ENCODE assay signal across 11 cellular contexts in genomic region chr6:32223258-32224235, GRCh38. TPM values are rescaled to one million over a fixed set of nuclear protein-coding genes. Genes with fewer than 3 reads are reported as not detected.
DNase-seq lines count a peak whose midpoint lies in the region; ATAC-seq and TF ChIP-seq lines count a peak whose summit lies in the region.
"Had no signal": no experiment of that assay in that cellular context is flagged by ENCODE, and none has a peak within 500 bp of the region (broad histone marks: within the 10 kb centered on the region; RNA-seq: fewer than 3 reads in every experiment).

Gene NOTCH4 (minus strand): TSS chr6:32224067. CDS start chr6:32223928, 139 bp downstream.

- H3K4me3 ChIP-seq in Peyer's patch (peak within 1 kb of the TSS in 1 of 4 donors; percentile 3), mesodermal cell (ENCODE audit: extremely low read depth, insufficient read depth, low read length, poor library complexity, severe bottlenecking) (peak within 1 kb of the TSS; percentile 9), testis (no peak within 1 kb of the TSS)

- 60 to 65% methylated on average over 9 to 17 of the region's 20 CpGs for WGBS in mesodermal cell (ENCODE audit: insufficient coverage in 2 of 2), 2 experiments
- 65 to 68% methylated on average over 19 to 20 of the region's 20 CpGs for WGBS in testis, 2 donors

- H3K9me3 ChIP-seq in Peyer's patch, result no peaks in the 10 kb centered on the region
- H3K9me3 ChIP-seq in mesodermal cell (ENCODE audit: control insufficient read depth, low read length), result no peaks in the 10 kb centered on the region
- H3K9me3 ChIP-seq in testis, result no peaks in the 10 kb centered on the region

- H3K27me3 ChIP-seq in Peyer's patch (no peaks in the 10 kb centered on the region), testis (no peaks in the 10 kb centered on the region)

- H3K27ac ChIP-seq in Peyer's patch, result peak within 1 kb of the TSS; percentile 3 to 63 (median 22)
- H3K27ac ChIP-seq in mesodermal cell (ENCODE audit: low read depth, low read length, severe bottlenecking), result no peak within 1 kb of the TSS
- no peak within 1 kb of the TSS for H3K27ac ChIP-seq in testis

- TF ChIP-seq POLR2A in Peyer's patch (IDR thresholded peaks at IDR 0.05), result no peak
- TF ChIP-seq POLR2A in testis (IDR thresholded peaks at IDR 0.05), result no peak

- peak within 1 kb of the TSS; percentile 16 to 22 for H3K27ac Mint-ChIP-seq in effector memory CD8-positive, alpha-beta T cell

- H3K4me1 Mint-ChIP-seq in effector memory CD8-positive, alpha-beta T cell (ENCODE audit: low read depth in 2 of 2), result no peaks in the 10 kb centered on the region

- peaks cover 0 to 7% (median 0%) of the 10 kb centered on the region in 4 donors for H3K4me1 ChIP-seq in Peyer's patch
- H3K4me1 ChIP-seq in mesodermal cell (ENCODE audit: control insufficient read depth, insufficient read depth, low read length, poor library complexity, severe bottlenecking), result no peaks in the 10 kb centered on the region
- H3K4me1 ChIP-seq in testis, result no peaks in the 10 kb centered on the region

- no peak for DNase-seq in Peyer's patch
- DNase-seq in effector memory CD8-positive, alpha-beta T cell, result no peak
- DNase-seq in testis, result no peak
- DNase-seq in effector CD8-positive, alpha-beta T cell (lab: John Stamatoyannopoulos, UW), result no peak
- DNase-seq in activated gamma-delta T cell (lab: John Stamatoyannopoulos, UW), result no peak
- DNase-seq: activated CD4-positive, alpha-beta T cell treated with anti-CD3 and anti-CD28 coated beads for 48 hours; activated naive CD4-positive, alpha-beta T cell; NCI-H1436 had no signal

- H3K4me3 Mint-ChIP-seq in effector memory CD8-positive, alpha-beta T cell, result no peak within 1 kb of the TSS

- no peaks in the 10 kb centered on the region for H3K36me3 ChIP-seq in Peyer's patch
- no peaks in the 10 kb centered on the region for H3K36me3 ChIP-seq in mesodermal cell (ENCODE audit: control insufficient read depth, insufficient read depth, low read length)
- no peaks in the 10 kb centered on the region for H3K36me3 ChIP-seq in testis (ENCODE audit: low read depth, missing control alignments)

- TF ChIP-seq CTCF in Peyer's patch (IDR thresholded peaks at IDR 0.05) (no peak), testis (IDR thresholded peaks at IDR 0.05) (no peak)

- intact Hi-C loops in testis (cut with DNase I; ENCODE audit: low total_unique reads), result no loop called here

- ATAC-seq in effector memory CD8-positive, alpha-beta T cell (replicated peaks), result no peak
- no peak for ATAC-seq in GM19351 (IDR thresholded peaks at IDR 0.05; ENCODE audit: unreplicated experiment)
- ATAC-seq in HG03139 (IDR thresholded peaks at IDR 0.05; ENCODE audit: unreplicated experiment), result no peak

- peaks cover 0 to 34% of the 10 kb centered on the region in 2 donors for H3K27me3 Mint-ChIP-seq in effector memory CD8-positive, alpha-beta T cell

- no peaks in the 10 kb centered on the region for H3K9me3 Mint-ChIP-seq in effector memory CD8-positive, alpha-beta T cell

- H3K36me3 Mint-ChIP-seq in effector memory CD8-positive, alpha-beta T cell (ENCODE audit: insufficient read depth), result no peaks in the 10 kb centered on the region

RNA-seq across cellular contexts. Expression of gene NOTCH4, which starts in this region (rescaled TPM):
- total RNA-seq in Peyer's patch, result 10 to 100 TPM in 2 of 4 donors, 1 to 10 TPM in 2; 1.8 to 50.3 (median 8.9) TPM
- polyA plus RNA-seq in mesodermal cell (2013, experiment 1 of 2), result 27.7 TPM
- polyA plus RNA-seq in mesodermal cell (2013, experiment 2 of 2), result 17.6 TPM
- 10 to 100 TPM; 15.2 to 26.9 TPM for total RNA-seq in testis
- 12.4 TPM for polyA plus RNA-seq in testis (ENCODE audit: insufficient read depth, low read depth, low replicate concordance)

Comparison
In these comparisons a context has a peak if more than half of its experiments do, and no peak if none do; other contexts are left out.
1. H3K27ac ChIP-seq: peak in Peyer's patch (4 of 4); none in mesodermal cell (single experiment) and testis (0 of 2).